8 cellular contexts compared by ENCODE assay signal in the genomic region with DNA sequence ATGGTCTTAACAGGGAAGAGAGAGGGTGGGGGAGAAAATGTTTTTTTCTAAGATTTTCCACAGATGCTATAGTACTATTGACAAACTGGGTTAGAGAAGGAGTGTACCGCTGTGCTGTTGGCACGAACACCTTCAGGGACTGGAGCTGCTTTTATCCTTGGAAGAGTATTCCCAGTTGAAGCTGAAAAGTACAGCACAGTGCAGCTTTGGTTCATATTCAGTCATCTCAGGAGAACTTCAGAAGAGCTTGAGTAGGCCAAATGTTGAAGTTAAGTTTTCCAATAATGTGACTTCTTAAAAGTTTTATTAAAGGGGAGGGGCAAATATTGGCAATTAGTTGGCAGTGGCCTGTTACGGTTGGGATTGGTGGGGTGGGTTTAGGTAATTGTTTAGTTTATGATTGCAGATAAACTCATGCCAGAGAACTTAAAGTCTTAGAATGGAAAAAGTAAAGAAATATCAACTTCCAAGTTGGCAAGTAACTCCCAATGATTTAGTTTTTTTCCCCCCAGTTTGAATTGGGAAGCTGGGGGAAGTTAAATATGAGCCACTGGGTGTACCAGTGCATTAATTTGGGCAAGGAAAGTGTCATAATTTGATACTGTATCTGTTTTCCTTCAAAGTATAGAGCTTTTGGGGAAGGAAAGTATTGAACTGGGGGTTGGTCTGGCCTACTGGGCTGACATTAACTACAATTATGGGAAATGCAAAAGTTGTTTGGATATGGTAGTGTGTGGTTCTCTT. TPM values are rescaled to one million over a fixed set of nuclear protein-coding genes. Genes with fewer than 3 reads are reported as not detected.
DNase-seq lines count a peak whose midpoint lies in the region; ATAC-seq and TF ChIP-seq lines count a peak whose summit lies in the region.

No MANE protein-coding gene starts in this region.

- H3K36me3 Mint-ChIP-seq in Caco-2 (ENCODE audit: insufficient read depth, unreplicated experiment) = no peaks in the 10 kb centered on the region
- H3K36me3 Mint-ChIP-seq in naive thymus-derived CD4-positive, alpha-beta T cell = peaks cover 23 to 33% (median 31%) of the 10 kb centered on the region in 5 donors

- POLR2A ChIA-PET in Caco-2 (lab: Charles Lee) = interaction anchor here (0.6 to 13.2 kb wide), 8 partner anchors 13 to 87 kb away, joined by 3 to 377 read pairs (median 6); partner anchors contain the start of gene NEAT1
- POLR2A ChIA-PET in naive thymus-derived CD4-positive, alpha-beta T cell (lab: Charles Lee) = interaction anchor here (0.6 to 27.5 kb wide), 30 partner anchors 8 to 1341 kb away, joined by 3 to 2591 read pairs (median 7); partner anchors contain the start of genes DPF2, EHBP1L1, FRMD8 and MALAT1

- peak in 1 of 2 experiments; percentile 15 for DNase-seq in Caco-2
- DNase-seq in MG63 = no peak
- no peak for DNase-seq in coronary artery (ENCODE audit: low spot score)
- peak in 2 of 9 donors; percentile 21 to 22 for DNase-seq in naive thymus-derived CD4-positive, alpha-beta T cell
- DNase-seq in UCSD-AML1 (lab: John Stamatoyannopoulos, UW; ENCODE audit: unreplicated experiment) = no peak

- CTCF ChIA-PET in Caco-2 (lab: Charles Lee) = interaction anchor here (0.7 kb wide), 1 partner anchor 14 kb away, joined by 3 read pairs; no protein-coding TSS in a partner anchor
- CTCF ChIA-PET in naive thymus-derived CD4-positive, alpha-beta T cell (lab: Charles Lee) = interaction anchor here (0.6 to 2.1 kb wide), 4 partner anchors 8 to 120 kb away, joined by 3 to 13 read pairs (median 4); no protein-coding TSS in a partner anchor

- peak overlapping the region; percentile 81 for H3K4me3 ChIP-seq in Caco-2 (ENCODE audit: low read depth, low read length)
- peak overlapping the region; percentile 87 for H3K4me3 ChIP-seq in MG63
- H3K4me3 ChIP-seq in coronary artery = peak overlapping the region; percentile 88
- H3K4me3 ChIP-seq in naive thymus-derived CD4-positive, alpha-beta T cell (ENCODE audit: low read length) = peak overlapping the region; percentile 99

- TF ChIP-seq CTCF in Caco-2 (IDR thresholded peaks at IDR 0.05; ENCODE audit: insufficient read depth in 1 of 2, low read depth in 1 of 2, low read length in 1 of 2, severe bottlenecking in 1 of 2, unreplicated experiment in 1 of 2) = no peak
- no peak for TF ChIP-seq CTCF in coronary artery (IDR thresholded peaks at IDR 0.05)

- intact Hi-C loops in Caco-2 (cut with micrococcal nuclease; ENCODE audit: unreplicated experiment) = no loop called here
- intact Hi-C loops in naive thymus-derived CD4-positive, alpha-beta T cell (cut with micrococcal nuclease) = no loop called here

- H3K9me3 ChIP-seq in Caco-2 (no peaks in the 10 kb centered on the region), MG63 (no peaks in the 10 kb centered on the region)
- H3K9me3 ChIP-seq in naive thymus-derived CD4-positive, alpha-beta T cell (ENCODE audit: control insufficient read depth in 2 of 3, low read length in 3 of 3) = no peaks in the 10 kb centered on the region

- no peaks in the 10 kb centered on the region for H3K9me3 Mint-ChIP-seq in Caco-2 (ENCODE audit: unreplicated experiment)
- peaks cover 0 to 7% (median 0%) of the 10 kb centered on the region in 11 donors for H3K9me3 Mint-ChIP-seq in naive thymus-derived CD4-positive, alpha-beta T cell

- H3K4me3 Mint-ChIP-seq in Caco-2 (ENCODE audit: unreplicated experiment) = no peak overlapping the region
- H3K4me3 Mint-ChIP-seq in naive thymus-derived CD4-positive, alpha-beta T cell = no peak overlapping the region

- peak overlapping the region; percentile 97 for H3K27ac ChIP-seq in coronary artery
- H3K27ac ChIP-seq in naive thymus-derived CD4-positive, alpha-beta T cell (ENCODE audit: low read depth, low read length) = peak overlapping the region; percentile 99

- H3K27me3 ChIP-seq in Caco-2 (replicated peaks; ENCODE audit: control insufficient read depth, insufficient read depth, low read length) (no peaks in the 10 kb centered on the region), MG63 (no peaks in the 10 kb centered on the region; the same call in 1 of the 2 replicates)
- no peaks in the 10 kb centered on the region for H3K27me3 ChIP-seq in naive thymus-derived CD4-positive, alpha-beta T cell (ENCODE audit: control insufficient read depth in 2 of 2, insufficient read depth in 2 of 2, low read length in 2 of 2)

- peaks cover 28% of the 10 kb centered on the region for H3K4me1 ChIP-seq in Caco-2
- H3K4me1 ChIP-seq in naive thymus-derived CD4-positive, alpha-beta T cell (ENCODE audit: control insufficient read depth in 2 of 2, insufficient read depth in 2 of 2, low read length in 2 of 2) = peaks cover 24 to 30% of the 10 kb centered on the region in 2 donors

- no peak overlapping the region for H3K27ac Mint-ChIP-seq in Caco-2 (ENCODE audit: unreplicated experiment)
- H3K27ac Mint-ChIP-seq in naive thymus-derived CD4-positive, alpha-beta T cell = no peak overlapping the region

- no peak for ATAC-seq in naive thymus-derived CD4-positive, alpha-beta T cell
- ATAC-seq in GM21717 (IDR thresholded peaks at IDR 0.05; ENCODE audit: unreplicated experiment) (no peak), GM18517 (IDR thresholded peaks at IDR 0.05; ENCODE audit: unreplicated experiment) (no peak), HG02610 (IDR thresholded peaks at IDR 0.05; ENCODE audit: unreplicated experiment) (no peak)

- peaks cover 17% of the 10 kb centered on the region for H3K36me3 ChIP-seq in Caco-2 (ENCODE audit: control insufficient read depth, insufficient read depth, low read length)
- peaks cover 75% of the 10 kb centered on the region for H3K36me3 ChIP-seq in MG63
- peaks cover 60 to 65% (median 62%) of the 10 kb centered on the region in 3 experiments for H3K36me3 ChIP-seq in naive thymus-derived CD4-positive, alpha-beta T cell (ENCODE audit: control insufficient read depth in 2 of 3, insufficient read depth in 3 of 3, low read length in 3 of 3)

- H3K4me1 Mint-ChIP-seq in Caco-2 (ENCODE audit: low read depth, unreplicated experiment) = peaks cover 49% of the 10 kb centered on the region
- H3K4me1 Mint-ChIP-seq in naive thymus-derived CD4-positive, alpha-beta T cell = peaks cover 31 to 46% (median 37%) of the 10 kb centered on the region in 7 donors

- peaks cover 3% of the 10 kb centered on the region for H3K27me3 Mint-ChIP-seq in Caco-2 (ENCODE audit: insufficient read depth, unreplicated experiment)
- peaks cover 0 to 10% (median 0%) of the 10 kb centered on the region in 5 donors for H3K27me3 Mint-ChIP-seq in naive thymus-derived CD4-positive, alpha-beta T cell

- no TSS peak for BruUV-seq in Caco-2 (replicated peaks; lab: Mats Ljungman, UMichigan)

RNA-seq across cellular contexts. Expression of gene MALAT1, which starts 2.9 kb away (rescaled TPM):
- total RNA-seq in Caco-2 (2022) = 4,797 and 4,914 TPM in 2 replicates
- 258 and 283 TPM in 2 replicates for total RNA-seq in MG63 (2014; rRNA removed; shearing (Covaris generic); ENCODE audit: low replicate concordance)
- total RNA-seq in naive thymus-derived CD4-positive, alpha-beta T cell = over 10,000 TPM in 4 of 5 experiments, 1,000 to 10,000 TPM in 1; 8,375 to 32,234 (median 31,408) TPM
- polyA plus RNA-seq in naive thymus-derived CD4-positive, alpha-beta T cell = 1,000 to 10,000 TPM in 1 of 2 donors, 100 to 1,000 TPM in 1; 734 to 5,106 TPM

RNA-seq across cellular contexts. Expression of gene SCYL1, which starts 23.2 kb away (rescaled TPM):
- 123 and 124 TPM in 2 replicates for total RNA-seq in Caco-2 (2022)
- total RNA-seq in MG63 (2014; rRNA removed; shearing (Covaris generic); ENCODE audit: low replicate concordance) = 50.1 and 56.3 TPM in 2 replicates
- 10 to 100 TPM; 63.2 to 79.8 (median 70.4) TPM for total RNA-seq in naive thymus-derived CD4-positive, alpha-beta T cell
- 10 to 100 TPM; 27.0 to 69.1 TPM for polyA plus RNA-seq in naive thymus-derived CD4-positive, alpha-beta T cell

RNA-seq across cellular contexts. Expression of gene LTBP3, which starts 56.5 kb away (rescaled TPM):
- 87.2 and 91.2 TPM in 2 replicates for total RNA-seq in Caco-2 (2022)
- total RNA-seq in MG63 (2014; rRNA removed; shearing (Covaris generic); ENCODE audit: low replicate concordance) = 109 and 124 TPM in 2 replicates
- 100 to 1,000 TPM in 4 of 5 experiments, 10 to 100 TPM in 1; 91.4 to 288 (median 280) TPM for total RNA-seq in naive thymus-derived CD4-positive, alpha-beta T cell
- polyA plus RNA-seq in naive thymus-derived CD4-positive, alpha-beta T cell = 10 to 100 TPM; 18.7 to 41.2 TPM

Comparison
In these comparisons a context has a peak if more than half of its experiments do, and no peak if none do; other contexts are left out.
1. RNA of gene MALAT1, which starts 2.9 kb away (total RNA-seq): 8,375 to 32,234 TPM in naive thymus-derived CD4-positive, alpha-beta T cell and 4,797 to 4,914 TPM in Caco-2; 258 to 283 TPM in MG63; every median in the first group is over 10 times any median in the second.
2. Peak in every context shown above with its lines, with median percentiles within 50 percentile points of each other: H3K4me3 ChIP-seq.